ENCODE assay signal across 8 cellular contexts in genomic region chr4:113756005-113756410, GRCh38. TPM values are rescaled to one million over a fixed set of nuclear protein-coding genes. Genes with fewer than 3 reads are reported as not detected.
A peak's percentile ranks its signal among the peaks of the same experiment; 100 is the strongest.
DNase-seq lines count a peak whose midpoint lies in the region; ATAC-seq and TF ChIP-seq lines count a peak whose summit lies in the region.

No MANE protein-coding gene starts in this region.

- peaks cover 37 to 40% of the 10 kb centered on the region in 2 donors for H3K4me1 ChIP-seq in gastrocnemius medialis

- H3K4me3 ChIP-seq in foreskin fibroblast (ENCODE audit: low read depth in 1 of 2, low read length in 2 of 2) (no peak overlapping the region), gastrocnemius medialis (no peak overlapping the region)

- H3K27me3 Mint-ChIP-seq in activated CD8-positive, alpha-beta memory T cell treated with anti-CD3 and anti-CD28 coated beads, Interleukin-2, amount 10 ng/mL, durations not matched to agents 7 days and 5 days = no peaks in the 10 kb centered on the region

- peak; percentile 72 for ATAC-seq in activated CD8-positive, alpha-beta memory T cell treated with anti-CD3 and anti-CD28 coated beads, Interleukin-2, amount 10 ng/mL, durations not matched to agents 7 days and 5 days
- ATAC-seq in HG02623 (IDR thresholded peaks at IDR 0.05; ENCODE audit: unreplicated experiment) = peak; percentile 76
- no peak for ATAC-seq in gastrocnemius medialis

- in situ Hi-C loops in gastrocnemius medialis (cut with MboI; ENCODE audit: low sequenced_read_pairs in 4 of 4) = loop anchor here in 3 of 4 donors (10.0 kb wide), 1 partner anchor 211 kb away; no protein-coding TSS in a partner anchor

- no peak overlapping the region for H3K27ac ChIP-seq in gastrocnemius medialis

- intact Hi-C loops in gastrocnemius medialis (cut with DNase I; ENCODE audit: low total_unique reads) = no loop called here

- H3K4me1 Mint-ChIP-seq in activated CD8-positive, alpha-beta memory T cell treated with anti-CD3 and anti-CD28 coated beads, Interleukin-2, amount 10 ng/mL, durations not matched to agents 7 days and 5 days = peaks cover 40% of the 10 kb centered on the region

- peaks cover 0 to 10% of the 10 kb centered on the region in 2 donors for H3K36me3 ChIP-seq in gastrocnemius medialis

- TF ChIP-seq CTCF in foreskin fibroblast (IDR thresholded peaks at IDR 0.05; ENCODE audit: low read depth, low read length) (no peak), gastrocnemius medialis (IDR thresholded peaks at IDR 0.05 in 4 of 5, conservative IDR thresholded peaks at IDR 0.05 in 1 of 5) (no peak)

- no peaks in the 10 kb centered on the region for H3K9me3 ChIP-seq in gastrocnemius medialis

- no peak for DNase-seq in activated CD8-positive, alpha-beta memory T cell treated with anti-CD3 and anti-CD28 coated beads, Interleukin-2, amount 10 ng/mL, durations not matched to agents 7 days and 5 days
- no peak for DNase-seq in activated CD8-positive, alpha-beta memory T cell treated with anti-CD3 and anti-CD28 coated beads, Interleukin-2, amount 50 U/mL, for 4 hours
- DNase-seq in NOMO-1 treated with DMSO at 0.1 percent for 48 hours (lab: John Stamatoyannopoulos, UW; ENCODE audit: unreplicated experiment) (peak; percentile 22), foreskin fibroblast (peak; percentile 62 to 82), retina (no peak), NCI-H82 treated with DMSO at 0.1 percent for 48 hours (lab: John Stamatoyannopoulos, UW; ENCODE audit: unreplicated experiment) (no peak), gastrocnemius medialis (no peak)

- H3K4me3 Mint-ChIP-seq in activated CD8-positive, alpha-beta memory T cell treated with anti-CD3 and anti-CD28 coated beads, Interleukin-2, amount 10 ng/mL, durations not matched to agents 7 days and 5 days = no peak overlapping the region

- H3K27me3 ChIP-seq in gastrocnemius medialis = no peaks in the 10 kb centered on the region

- H3K9me3 Mint-ChIP-seq in activated CD8-positive, alpha-beta memory T cell treated with anti-CD3 and anti-CD28 coated beads, Interleukin-2, amount 10 ng/mL, durations not matched to agents 7 days and 5 days (ENCODE audit: low read depth) = no peaks in the 10 kb centered on the region

- CTCF ChIA-PET in activated CD8-positive, alpha-beta memory T cell treated with anti-CD3 and anti-CD28 coated beads, Interleukin-2, amount 10 ng/mL, durations not matched to agents 7 days and 5 days (lab: Charles Lee) = no interaction called here

- no peak for TF ChIP-seq POLR2A in gastrocnemius medialis (IDR thresholded peaks at IDR 0.05)

- peaks cover 31% of the 10 kb centered on the region for H3K36me3 Mint-ChIP-seq in activated CD8-positive, alpha-beta memory T cell treated with anti-CD3 and anti-CD28 coated beads, Interleukin-2, amount 10 ng/mL, durations not matched to agents 7 days and 5 days

- peak overlapping the region; percentile 75 for H3K27ac Mint-ChIP-seq in activated CD8-positive, alpha-beta memory T cell treated with anti-CD3 and anti-CD28 coated beads, Interleukin-2, amount 10 ng/mL, durations not matched to agents 7 days and 5 days

RNA-seq across cellular contexts. Expression of gene CAMK2D, which starts 5.5 kb away (rescaled TPM):
- 10 to 100 TPM; 33.6 to 43.1 TPM for total RNA-seq in activated CD8-positive, alpha-beta memory T cell treated with anti-CD3 and anti-CD28 coated beads, Interleukin-2, amount 10 ng/mL, durations not matched to agents 7 days and 5 days
- total RNA-seq in gastrocnemius medialis = 100 to 1,000 TPM in 3 of 4 donors, 10 to 100 TPM in 1; 73.2 to 149 (median 119) TPM

Comparison
In these comparisons a context has a peak if more than half of its experiments do, and no peak if none do; other contexts are left out.
1. ATAC-seq: peak in activated CD8-positive, alpha-beta memory T cell treated with anti-CD3 and anti-CD28 coated beads, Interleukin-2, amount 10 ng/mL, durations not matched to agents 7 days and 5 days (single experiment) and HG02623 (single experiment); none in gastrocnemius medialis (0 of 2).
2. DNase-seq: peak in NOMO-1 treated with DMSO at 0.1 percent for 48 hours (single experiment) and foreskin fibroblast (2 of 2); none in activated CD8-positive, alpha-beta memory T cell treated with anti-CD3 and anti-CD28 coated beads, Interleukin-2, amount 10 ng/mL, durations not matched to agents 7 days and 5 days (single experiment), activated CD8-positive, alpha-beta memory T cell treated with anti-CD3 and anti-CD28 coated beads, Interleukin-2, amount 50 U/mL, for 4 hours (single experiment), retina (single experiment), NCI-H82 treated with DMSO at 0.1 percent for 48 hours (single experiment) and gastrocnemius medialis (0 of 2).